Comparison of ENCODE assay signal across 21 cellular contexts in the genomic region with DNA sequence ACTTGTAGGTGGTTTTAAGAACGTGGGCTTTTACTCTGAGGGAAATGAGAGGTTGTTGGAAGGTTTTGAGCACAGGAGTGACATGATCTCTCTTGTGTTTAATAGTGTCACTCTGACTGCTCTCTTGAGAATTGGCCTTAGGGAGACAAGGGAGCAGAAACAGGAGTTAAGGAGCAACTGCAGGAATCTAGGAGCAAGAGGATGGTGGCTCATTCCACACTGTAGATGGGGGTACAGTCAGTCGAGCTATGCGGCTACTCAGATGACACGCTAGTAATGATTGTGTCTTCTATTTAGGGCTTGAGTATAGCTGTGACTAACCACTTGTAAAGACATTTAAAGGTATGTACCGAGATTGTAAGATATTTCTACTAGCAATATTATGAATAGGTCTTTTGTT.
"Had no signal": no experiment of that assay in that cellular context is flagged by ENCODE, and none has a peak within 500 bp of the region (broad histone marks: within the 10 kb centered on the region; RNA-seq: fewer than 3 reads in every experiment).

No MANE protein-coding gene starts in this region.

- H3K4me3 Mint-ChIP-seq: activated CD4-positive, alpha-beta memory T cell treated with anti-CD3 and anti-CD28 coated beads, Interleukin-2, amount 10 ng/mL, durations not matched to agents 7 days and 5 days; activated CD4-positive, alpha-beta T cell treated with anti-CD3 and anti-CD28 coated beads, Interleukin-2, amount 10 ng/mL, durations not matched to agents 24 days and 14 days; activated naive CD4-positive, alpha-beta T cell treated with anti-CD3 and anti-CD28 coated beads, Interleukin-2, amount 10 ng/mL, durations not matched to agents 7 days and 5 days; activated T-cell treated with anti-CD3 and anti-CD28 coated beads, Interleukin-2, amount 50 U/mL, for 72 hours; brain; mesothelial cell of epicardium had no signal

- H3K4me1 ChIP-seq: left lung, parathyroid adenoma had no signal

- H3K27ac ChIP-seq: left lung, parathyroid adenoma had no signal

- H2AFZ ChIP-seq: parathyroid adenoma had no signal

- ATAC-seq: activated CD4-positive, CD25-positive, alpha-beta regulatory T cell treated with anti-CD3 and anti-CD28 coated beads, Interleukin-2, amount 50 U/mL, for 24 hours; activated T-cell treated with anti-CD3 and anti-CD28 coated beads, Interleukin-2, amount 50 U/mL, for 72 hours; left lung; right cardiac atrium; stimulated activated naive CD8-positive, alpha-beta T cell treated with anti-CD3 and anti-CD28 coated beads, Interleukin-15, Interleukin-2, amounts not matched to agents 100 U/mL and 50 U/mL, for 24 hours had no signal

- H3K27me3 ChIP-seq: left lung had no signal

- H3K27me3 Mint-ChIP-seq: activated CD4-positive, alpha-beta memory T cell treated with anti-CD3 and anti-CD28 coated beads, Interleukin-2, amount 10 ng/mL, durations not matched to agents 7 days and 5 days; activated CD4-positive, alpha-beta T cell treated with anti-CD3 and anti-CD28 coated beads, Interleukin-2, amount 10 ng/mL, durations not matched to agents 24 days and 14 days; activated naive CD4-positive, alpha-beta T cell treated with anti-CD3 and anti-CD28 coated beads, Interleukin-2, amount 10 ng/mL, durations not matched to agents 7 days and 5 days had no signal

- H3K4me1 Mint-ChIP-seq: activated CD4-positive, alpha-beta memory T cell treated with anti-CD3 and anti-CD28 coated beads, Interleukin-2, amount 10 ng/mL, durations not matched to agents 7 days and 5 days; activated CD4-positive, alpha-beta T cell treated with anti-CD3 and anti-CD28 coated beads, Interleukin-2, amount 10 ng/mL, durations not matched to agents 24 days and 14 days; activated naive CD4-positive, alpha-beta T cell treated with anti-CD3 and anti-CD28 coated beads, Interleukin-2, amount 10 ng/mL, durations not matched to agents 7 days and 5 days had no signal

- H3K27ac Mint-ChIP-seq: activated CD4-positive, alpha-beta memory T cell treated with anti-CD3 and anti-CD28 coated beads, Interleukin-2, amount 10 ng/mL, durations not matched to agents 7 days and 5 days; activated CD4-positive, alpha-beta T cell treated with anti-CD3 and anti-CD28 coated beads, Interleukin-2, amount 10 ng/mL, durations not matched to agents 24 days and 14 days; activated naive CD4-positive, alpha-beta T cell treated with anti-CD3 and anti-CD28 coated beads, Interleukin-2, amount 10 ng/mL, durations not matched to agents 7 days and 5 days; activated T-cell treated with anti-CD3 and anti-CD28 coated beads, Interleukin-2, amount 50 U/mL, for 72 hours; brain; mesothelial cell of epicardium had no signal

- H3K9me3 Mint-ChIP-seq: activated CD4-positive, alpha-beta memory T cell treated with anti-CD3 and anti-CD28 coated beads, Interleukin-2, amount 10 ng/mL, durations not matched to agents 7 days and 5 days; activated CD4-positive, alpha-beta T cell treated with anti-CD3 and anti-CD28 coated beads, Interleukin-2, amount 10 ng/mL, durations not matched to agents 24 days and 14 days; activated T-cell treated with anti-CD3 and anti-CD28 coated beads, Interleukin-2, amount 50 U/mL, for 72 hours had no signal

- H3K9me3 ChIP-seq: left lung had no signal

- H3K79me2 ChIP-seq: parathyroid adenoma had no signal

- H3K9ac ChIP-seq: parathyroid adenoma had no signal

- H3K36me3 ChIP-seq: left lung had no signal

- H3K4me3 ChIP-seq: left lung, lung had no signal

- H3K36me3 Mint-ChIP-seq: activated naive CD4-positive, alpha-beta T cell treated with anti-CD3 and anti-CD28 coated beads, Interleukin-2, amount 10 ng/mL, durations not matched to agents 7 days and 5 days; brain; mesothelial cell of epicardium had no signal

- DNase-seq: activated CD4-positive, alpha-beta memory T cell treated with anti-CD3 and anti-CD28 coated beads, Interleukin-2, amount 10 ng/mL, durations not matched to agents 7 days and 5 days; activated CD4-positive, alpha-beta T cell treated with anti-CD3 and anti-CD28 coated beads, Interleukin-2, amount 10 ng/mL, durations not matched to agents 24 days and 14 days; activated effector memory CD4-positive, alpha-beta T cell treated with anti-CD3 and anti-CD28 coated beads, Interleukin-2, amount 50 U/mL, for 16 hours; activated naive CD4-positive, alpha-beta T cell treated with anti-CD3 and anti-CD28 coated beads, Interleukin-2, amount 10 ng/mL, durations not matched to agents 7 days and 5 days; activated T-cell treated with anti-CD3 and anti-CD28 coated beads, Interleukin-2, amount 50 U/mL, for 72 hours; amygdala; dermis blood vessel endothelial cell; effector CD8-positive, alpha-beta T cell; erythroblast; foreskin fibroblast; left lung; nucleus accumbens; right cardiac atrium; stimulated activated CD4-positive, alpha-beta T cell treated with anti-CD3 and anti-CD28 coated beads, Interleukin-12 subunit alpha, Interleukin-12 subunit beta, amount 100 ng/mL, for 4 hours; stimulated activated CD4-positive, alpha-beta T cell treated with anti-CD3 and anti-CD28 coated beads, Interleukin-4, amount 100 ng/mL, for 4 hours; stimulated activated naive CD8-positive, alpha-beta T cell treated with anti-CD3 and anti-CD28 coated beads, Interleukin-15, Interleukin-2, amounts not matched to agents 100 U/mL and 50 U/mL, for 24 hours had no signal
